ENCODE assay signal across 8 cellular contexts in genomic region chr1:150576367-150576711, GRCh38. TPM values are rescaled to one million over a fixed set of nuclear protein-coding genes. Genes with fewer than 3 reads are reported as not detected.
DNase-seq lines count a peak whose midpoint lies in the region; ATAC-seq lines count a peak whose summit lies in the region.

No MANE protein-coding gene starts in this region.

- peaks cover 33% of the 10 kb centered on the region for H3K4me1 ChIP-seq in ACC112 (ENCODE audit: control insufficient read depth, insufficient read depth, low read length, unreplicated experiment)
- H3K4me1 ChIP-seq in HUES64 (ENCODE audit: insufficient read depth, low read length), result peaks cover 37% of the 10 kb centered on the region
- peaks cover 16 to 44% of the 10 kb centered on the region in 2 donors for H3K4me1 ChIP-seq in muscle layer of duodenum (ENCODE audit: control insufficient read depth in 1 of 2, insufficient read depth in 2 of 2, low read length in 2 of 2)

- no peaks in the 10 kb centered on the region for H3K9me3 Mint-ChIP-seq in central memory CD8-positive, alpha-beta T cell

- no peaks in the 10 kb centered on the region for H3K27me3 ChIP-seq in ACC112 (ENCODE audit: insufficient read depth, low read length)
- H3K27me3 ChIP-seq in HUES64 (ENCODE audit: insufficient read depth, low read length), result no peaks in the 10 kb centered on the region
- H3K27me3 ChIP-seq in muscle layer of duodenum (ENCODE audit: low read depth, low read length), result no peaks in the 10 kb centered on the region

- H3K4me3 ChIP-seq in ACC112 (ENCODE audit: low read depth, low read length) (peak overlapping the region; percentile 97), HUES64 (ENCODE audit: low read length) (peak overlapping the region; percentile 99), muscle layer of duodenum (ENCODE audit: low read depth in 1 of 2, low read length in 2 of 2) (peak overlapping the region; percentile 98 to 100)

- no peaks in the 10 kb centered on the region for H3K9me3 ChIP-seq in HUES64 (ENCODE audit: insufficient read depth, low read depth, low read length)
- no peaks in the 10 kb centered on the region for H3K9me3 ChIP-seq in muscle layer of duodenum (ENCODE audit: control insufficient read depth in 1 of 2, low read length in 2 of 2)

- H3K79me2 ChIP-seq in ACC112 (ENCODE audit: control insufficient read depth, insufficient read depth, low read length, unreplicated experiment), result peaks cover 79% of the 10 kb centered on the region

- H3K27ac ChIP-seq in ACC112 (ENCODE audit: low read depth, low read length) (peak overlapping the region; percentile 100), HUES64 (ENCODE audit: low read depth, low read length) (peak overlapping the region; percentile 15; the same call in 1 of the 2 replicates), muscle layer of duodenum (ENCODE audit: low read length) (peak overlapping the region; percentile 100)

- peak overlapping the region; percentile 98 for H3K27ac Mint-ChIP-seq in central memory CD8-positive, alpha-beta T cell (ENCODE audit: low read depth)

- H3K27me3 Mint-ChIP-seq in central memory CD8-positive, alpha-beta T cell, result no peaks in the 10 kb centered on the region

- peaks cover 85% of the 10 kb centered on the region for H3K36me3 Mint-ChIP-seq in central memory CD8-positive, alpha-beta T cell (ENCODE audit: insufficient read depth)

- no peak for DNase-seq in central memory CD8-positive, alpha-beta T cell (ENCODE audit: low spot score in 2 of 2)
- DNase-seq in COR-L47 (lab: John Stamatoyannopoulos, UW), result no peak
- DNase-seq in NCI-H345 treated with DMSO at 0.1 percent for 48 hours (lab: John Stamatoyannopoulos, UW; ENCODE audit: unreplicated experiment), result no peak

- H3K36me3 ChIP-seq in ACC112 (ENCODE audit: insufficient read depth, low read length) (peaks cover 63% of the 10 kb centered on the region), HUES64 (ENCODE audit: insufficient read depth, low read length) (peaks cover 72% of the 10 kb centered on the region), muscle layer of duodenum (ENCODE audit: control insufficient read depth in 1 of 2, insufficient read depth in 2 of 2, low read length in 2 of 2) (peaks cover 51 to 64% of the 10 kb centered on the region in 2 donors)

- H3K9ac ChIP-seq in HUES64 (ENCODE audit: low read depth, low read length), result peak overlapping the region; percentile 99

- H3K4me1 Mint-ChIP-seq in central memory CD8-positive, alpha-beta T cell, result peaks cover 51% of the 10 kb centered on the region

- peak overlapping the region; percentile 99 for H3K4me3 Mint-ChIP-seq in central memory CD8-positive, alpha-beta T cell

- no peak for ATAC-seq in central memory CD8-positive, alpha-beta T cell (replicated peaks; ENCODE audit: extremely low read depth, poor library complexity, severe bottlenecking)
- ATAC-seq in GM21529 (IDR thresholded peaks at IDR 0.05; ENCODE audit: unreplicated experiment) (no peak), GM19035 (IDR thresholded peaks at IDR 0.05; ENCODE audit: unreplicated experiment) (no peak)

- H2AFZ ChIP-seq in ACC112 (ENCODE audit: low read length, unreplicated experiment), result no peak overlapping the region

- WGBS in HUES64, result 28% methylated on average over 1 of the region's 4 CpGs

RNA-seq across cellular contexts. Expression of gene MCL1, which starts 3.1 kb away (rescaled TPM):
- polyA plus RNA-seq in HUES64 (2013, experiment 1 of 2), result 126 TPM
- polyA plus RNA-seq in HUES64 (2013, experiment 2 of 2), result 126 TPM

RNA-seq across cellular contexts. Expression of gene ADAMTSL4, which starts 27.1 kb away (rescaled TPM):
- polyA plus RNA-seq in HUES64 (2013, experiment 1 of 2), result 1.1 TPM
- polyA plus RNA-seq in HUES64 (2013, experiment 2 of 2), result 1.5 TPM

RNA-seq across cellular contexts. Expression of gene ENSA, which starts 53.1 kb away (rescaled TPM):
- 173 TPM for polyA plus RNA-seq in HUES64 (2013, experiment 1 of 2)
- polyA plus RNA-seq in HUES64 (2013, experiment 2 of 2), result 161 TPM

Comparison
In these comparisons a context has a peak if more than half of its experiments do, and no peak if none do; other contexts are left out.
1. H3K27ac ChIP-seq: peak in every context shown above with its lines; median percentile 100 in ACC112; 100 in muscle layer of duodenum; 15 in HUES64.